ENCODE assay signal across 24 cellular contexts in the genomic region with DNA sequence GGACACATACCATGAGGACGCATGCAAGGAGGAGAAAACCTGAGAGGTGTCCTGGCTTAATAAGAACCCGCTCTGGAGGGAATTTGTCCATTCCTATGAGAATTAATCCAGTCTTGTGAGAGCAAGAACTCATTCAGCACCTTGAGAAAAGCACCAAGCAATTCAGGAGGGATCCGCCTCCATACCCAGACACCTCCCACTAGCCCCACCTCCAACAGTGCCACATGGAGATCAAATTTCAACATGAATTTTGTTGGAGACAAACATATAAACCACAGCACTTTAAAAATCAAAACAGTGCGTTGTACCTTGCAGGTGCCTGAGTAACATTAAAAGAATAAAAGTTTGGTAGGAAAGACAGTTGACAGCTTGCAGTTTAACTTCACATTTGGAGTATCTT. TPM values are rescaled to one million over a fixed set of nuclear protein-coding genes. Genes with fewer than 3 reads are reported as not detected.
DNase-seq lines count a peak whose midpoint lies in the region; ATAC-seq and TF ChIP-seq lines count a peak whose summit lies in the region.
"Had no signal": no experiment of that assay in that cellular context is flagged by ENCODE, and none has a peak within 500 bp of the region (broad histone marks: within the 10 kb centered on the region; RNA-seq: fewer than 3 reads in every experiment).

No MANE protein-coding gene starts in this region.

- no peaks in the 10 kb centered on the region for H3K27me3 Mint-ChIP-seq in glutamatergic neuron (ENCODE audit: unreplicated experiment)

- no peaks in the 10 kb centered on the region for H3K79me2 ChIP-seq in KMS-11 (ENCODE audit: insufficient read depth, low read depth)

- no peak overlapping the region for H3K27ac Mint-ChIP-seq in glutamatergic neuron (ENCODE audit: unreplicated experiment)

- H3K4me2 ChIP-seq in KMS-11: peak overlapping the region; percentile 8; the same call in 1 of the 2 replicates

- no peak for ATAC-seq in GM21717 (IDR thresholded peaks at IDR 0.05; ENCODE audit: unreplicated experiment)
- ATAC-seq: GM12878 had no signal

- no peak overlapping the region for H3K9ac ChIP-seq in KMS-11

- DNase-seq in NCI-H2107 treated with DMSO at 0.1 percent for 48 hours (lab: John Stamatoyannopoulos, UW; ENCODE audit: unreplicated experiment) (peak; percentile 18), NCI-H2107 (lab: John Stamatoyannopoulos, UW) (no peak), A673 (ENCODE audit: low spot score) (peak; percentile 28), glutamatergic neuron (no peak), DMS53 (lab: John Stamatoyannopoulos, UW) (no peak)
- DNase-seq: 8988T, AML-193, C1 segment of cervical spinal cord, DND-41, MG63, NCI-H1048, NCI-H1417 treated with DMSO at 0.1 percent for 48 hours, NCI-H187, NCI-H446, NCI-H526, OCI-M1, Right ventricle myocardium superior had no signal

- H3K9me3 Mint-ChIP-seq in glutamatergic neuron (ENCODE audit: unreplicated experiment): no peaks in the 10 kb centered on the region

- no peaks in the 10 kb centered on the region for H3K27me3 ChIP-seq in A673 (replicated peaks; ENCODE audit: insufficient read depth, low read depth, low read length, poor library complexity)
- no peaks in the 10 kb centered on the region for H3K27me3 ChIP-seq in KMS-11 (ENCODE audit: insufficient read depth, low read depth)
- H3K27me3 ChIP-seq: MG63 had no signal

- H3K4me3 Mint-ChIP-seq in glutamatergic neuron (ENCODE audit: unreplicated experiment): no peak overlapping the region

- no peak overlapping the region for H3K27ac ChIP-seq in A673 (ENCODE audit: low read depth, low read length, poor library complexity, severe bottlenecking)
- no peak overlapping the region; the same call in 1 of the 2 replicates for H3K27ac ChIP-seq in KMS-11
- H3K27ac ChIP-seq in VCaP: peak overlapping the region; percentile 31
- H3K27ac ChIP-seq: SK-N-MC had no signal

- no peaks in the 10 kb centered on the region for H3K9me3 ChIP-seq in A673 (ENCODE audit: low read depth, low read length, poor library complexity, severe bottlenecking)
- H3K9me3 ChIP-seq: HAP-1, MG63 had no signal

- no peaks in the 10 kb centered on the region for H3K36me3 Mint-ChIP-seq in glutamatergic neuron (ENCODE audit: unreplicated experiment)

- 0 out of 2 replicates have a peak, but pooled peaks cover 3% of the 10 kb centered on the region for H4K20me1 ChIP-seq in KMS-11 (ENCODE audit: insufficient read depth)

- CTCF ChIA-PET in A673 (lab: Charles Lee): no interaction called here

- no peaks in the 10 kb centered on the region for H3K4me1 Mint-ChIP-seq in glutamatergic neuron (ENCODE audit: low read depth, unreplicated experiment)

- intact Hi-C loops in A673 (cut with micrococcal nuclease; ENCODE audit: unreplicated experiment): no loop called here

- H3K4me1 ChIP-seq in A673 (ENCODE audit: insufficient read depth, low read length, poor library complexity, severe bottlenecking): no peaks in the 10 kb centered on the region
- H3K4me1 ChIP-seq in KMS-11 (ENCODE audit: low read depth, poor library complexity, severe bottlenecking): peaks cover 15% of the 10 kb centered on the region
- H3K4me1 ChIP-seq: HAP-1 had no signal

- TF ChIP-seq CTCF in A673 (conservative IDR thresholded peaks at IDR 0.05; ENCODE audit: low read depth, low read length) (no peak), KMS-11 (conservative IDR thresholded peaks at IDR 0.05; ENCODE audit: low read depth, low read length) (no peak), VCaP (conservative IDR thresholded peaks at IDR 0.05) (no peak), glutamatergic neuron (IDR thresholded peaks at IDR 0.05; ENCODE audit: partially characterized antibody, unreplicated experiment) (no peak)

- BruUV-seq in A673 (replicated peaks; lab: Mats Ljungman, UMichigan): no TSS peak

- POLR2A ChIA-PET in A673 (lab: Charles Lee; ENCODE audit: low non-redundant PET): no interaction called here

- no peak overlapping the region for H3K4me3 ChIP-seq in A673 (ENCODE audit: low read depth, low read length, poor library complexity, severe bottlenecking)
- no peak overlapping the region for H3K4me3 ChIP-seq in KMS-11 (IDR thresholded peaks at IDR 0.05; ENCODE audit: insufficient read depth, low read depth, low read length)
- H3K4me3 ChIP-seq: GM12878, HAP-1, MG63, SK-N-MC had no signal

- H3K36me3 ChIP-seq in A673 (ENCODE audit: insufficient read depth, low read length, poor library complexity, severe bottlenecking): peaks cover 71% of the 10 kb centered on the region
- no peaks in the 10 kb centered on the region; the same call in 1 of the 2 replicates for H3K36me3 ChIP-seq in KMS-11 (ENCODE audit: insufficient read depth)

- H2AFZ ChIP-seq in KMS-11 (ENCODE audit: low read depth): no peak overlapping the region

RNA-seq across cellular contexts. Expression of gene UBE4A, which starts 11.4 kb away (rescaled TPM):
- 52.0 and 54.2 TPM in 2 replicates for total RNA-seq in A673 (2021)
- total RNA-seq in glutamatergic neuron (ENCODE audit: unreplicated experiment): 44.0 TPM

RNA-seq across cellular contexts. Expression of gene CD3G, which starts 26.6 kb away (rescaled TPM):
- not detected in 2 replicates for total RNA-seq in A673 (2021)
- total RNA-seq in glutamatergic neuron (ENCODE audit: unreplicated experiment): 0.39 TPM
- total RNA-seq: HT1080, Right ventricle myocardium superior had no signal

RNA-seq across cellular contexts. Expression of gene CD3D, which starts 28.3 kb away (rescaled TPM):
- total RNA-seq in A673 (2021) (not detected in 2 replicates), glutamatergic neuron (ENCODE audit: unreplicated experiment) (not detected)

RNA-seq across cellular contexts. Expression of gene ATP5MG, which starts 30.6 kb away (rescaled TPM):
- 303 and 334 TPM in 2 replicates for total RNA-seq in A673 (2021)
- 140 TPM for total RNA-seq in glutamatergic neuron (ENCODE audit: unreplicated experiment)

Comparison
In these comparisons a context has a peak if more than half of its experiments do, and no peak if none do; other contexts are left out.
1. DNase-seq: peak in NCI-H2107 treated with DMSO at 0.1 percent for 48 hours (single experiment) and A673 (single experiment); none in NCI-H2107 (single experiment), glutamatergic neuron (single experiment) and DMS53 (single experiment).